1 cellular context compared by ENCODE assay signal in the genomic region with DNA sequence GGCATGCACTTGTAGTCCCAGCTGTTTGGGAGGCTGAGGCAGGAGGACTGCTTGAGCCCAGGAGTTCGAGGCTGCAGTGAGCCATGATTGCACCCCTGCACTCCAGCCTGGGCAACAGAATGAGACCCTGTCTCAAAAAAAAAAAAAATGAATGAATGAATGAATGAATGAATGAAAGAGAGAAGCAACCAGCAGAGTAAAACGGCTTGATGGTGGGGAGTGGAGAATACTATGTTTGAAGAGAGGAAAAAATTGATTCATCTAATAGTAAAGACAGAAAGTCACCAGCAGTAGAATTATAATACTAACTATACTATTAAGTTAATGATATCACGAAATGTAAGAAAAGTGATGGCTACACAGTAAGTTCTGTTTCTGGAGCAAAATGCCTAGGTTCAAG.
TF ChIP-seq lines count a peak whose summit lies in the region.

No MANE protein-coding gene starts in this region.

TF ChIP-seq in neural cell, 6 proteins besides CTCF, POLR2A, EP300 and RAD21 (continued from another document):
- TF ChIP-seq REST (IDR thresholded peaks at IDR 0.05; ENCODE audit: borderline replicate concordance) (no peak), SMC3 (conservative IDR thresholded peaks at IDR 0.05; ENCODE audit: poor library complexity) (no peak)
